8 cellular contexts compared by ENCODE assay signal in the genomic region with DNA sequence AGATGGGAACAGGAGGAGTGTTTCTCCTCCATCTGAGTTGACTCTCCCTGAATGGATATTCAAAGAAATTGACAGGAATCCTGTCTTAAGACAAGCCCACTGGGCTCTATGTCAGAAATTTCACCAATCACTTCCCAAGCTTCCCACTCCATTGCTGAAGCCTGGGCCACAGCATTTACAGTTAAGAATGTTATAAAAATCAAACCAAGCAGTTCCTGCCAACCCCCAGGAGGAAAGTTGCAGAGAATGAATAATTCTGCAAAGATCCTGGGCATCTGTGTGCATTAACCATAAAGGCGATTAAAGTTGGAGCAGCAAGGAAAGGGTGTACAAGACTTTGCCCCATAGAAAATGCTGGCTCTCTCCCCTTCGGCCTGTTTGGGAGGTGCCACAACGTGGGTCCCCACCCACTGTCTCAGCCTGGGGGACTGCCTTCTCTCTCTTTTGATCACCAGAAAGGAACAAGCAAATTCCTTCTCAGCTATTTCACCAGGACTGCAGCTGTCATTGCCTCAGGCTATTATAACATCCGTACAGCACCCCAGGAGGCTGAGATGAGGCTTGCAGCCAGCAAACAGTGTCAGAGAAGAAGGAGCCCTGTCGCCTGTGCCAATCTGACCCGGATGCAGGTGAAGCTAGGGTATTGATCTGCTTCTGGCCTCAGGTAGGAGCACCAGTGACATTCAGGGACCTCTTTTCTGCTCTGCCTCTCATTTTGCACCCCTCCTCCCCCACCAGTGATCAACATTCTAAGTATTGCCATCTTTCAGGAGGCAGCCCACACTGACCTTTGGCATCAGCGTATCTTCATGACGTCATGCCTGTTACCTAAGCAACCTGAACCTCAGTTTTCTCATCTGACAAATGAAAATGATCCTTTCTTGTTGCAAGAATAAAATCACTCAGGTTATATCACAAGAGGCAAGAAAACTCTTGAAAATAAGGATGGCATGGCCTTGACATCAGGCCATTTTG.
A peak's percentile ranks its signal among the peaks of the same experiment; 100 is the strongest.
DNase-seq lines count a peak whose midpoint lies in the region; ATAC-seq, FAIRE-seq and TF ChIP-seq lines count a peak whose summit lies in the region.

No MANE protein-coding gene starts in this region.

- H3K27ac ChIP-seq in right cardiac atrium (ENCODE audit: low read length) (no peak overlapping the region), uterus (no peak overlapping the region)

- in situ Hi-C loops in ACHN (cut with HindIII; ENCODE audit: low pct_ligation_motif_present, low pct_unique_long_range_greater_than_20kb, low sequenced_read_pairs) (no loop called here), SK-MEL-5 (cut with HindIII; ENCODE audit: low pct_unique_long_range_greater_than_20kb, low sequenced_read_pairs) (no loop called here)

- ATAC-seq in right cardiac atrium (peak; percentile 36 to 55), T-helper 17 cell (no peak), GM19455 (IDR thresholded peaks at IDR 0.05; ENCODE audit: unreplicated experiment) (no peak)

- intact Hi-C loops in right cardiac atrium (cut with DNase I): no loop called here
- intact Hi-C loops in uterus (cut with DNase I; ENCODE audit: low total_unique reads): no loop called here

- no peak overlapping the region for H3K4me3 Mint-ChIP-seq in T-helper 17 cell

- H3K4me3 ChIP-seq in right cardiac atrium (ENCODE audit: low read length) (no peak overlapping the region), uterus (no peak overlapping the region)

- TF ChIP-seq CTCF in uterus (IDR thresholded peaks at IDR 0.05): no peak

- H3K4me1 ChIP-seq in right cardiac atrium (ENCODE audit: control insufficient read depth, insufficient read depth, low read length) (peaks cover 2% of the 10 kb centered on the region), uterus (no peaks in the 10 kb centered on the region)

- no peak overlapping the region for H3K27ac Mint-ChIP-seq in T-helper 17 cell

- H3K9me3 ChIP-seq in right cardiac atrium (ENCODE audit: control insufficient read depth, low read length) (no peaks in the 10 kb centered on the region), uterus (no peaks in the 10 kb centered on the region), T-helper 17 cell (ENCODE audit: control insufficient read depth, low read length, poor library complexity, severe bottlenecking) (no peaks in the 10 kb centered on the region)

- 35% methylated on average over 8 of the region's 8 CpGs for WGBS in right cardiac atrium

- no peaks in the 10 kb centered on the region for H3K36me3 ChIP-seq in uterus

- no peak for TF ChIP-seq POLR2A in uterus (IDR thresholded peaks at IDR 0.05)

- H3K4me1 Mint-ChIP-seq in T-helper 17 cell: no peaks in the 10 kb centered on the region

- H3K36me3 Mint-ChIP-seq in T-helper 17 cell (ENCODE audit: low read depth): peaks cover 4% of the 10 kb centered on the region

- H3K27me3 Mint-ChIP-seq in T-helper 17 cell: peaks cover 38% of the 10 kb centered on the region

- DNase-seq in ACHN (peak; percentile 80), HTR-8/SVneo (ENCODE audit: insufficient read length, low spot score) (peak; percentile 90), SK-MEL-5 (ENCODE audit: low read depth, low spot score) (peak; percentile 78), right cardiac atrium (peak in 1 of 3 donors; percentile 49), uterus (no peak), T-helper 17 cell (no peak), frontal cortex (ENCODE audit: low spot score in 2 of 2) (no peak)

- no peaks in the 10 kb centered on the region for H3K27me3 ChIP-seq in right cardiac atrium (ENCODE audit: control insufficient read depth, insufficient read depth)
- H3K27me3 ChIP-seq in uterus: no peaks in the 10 kb centered on the region

- FAIRE-seq in HTR-8/SVneo (lab: Jason Lieb, UNC) (peak; percentile 80), frontal cortex (lab: Jason Lieb, UNC) (no peak)

Comparison
In these comparisons a context has a peak if more than half of its experiments do, and no peak if none do; other contexts are left out.
1. DNase-seq: peak in ACHN (single experiment), HTR-8/SVneo (single experiment) and SK-MEL-5 (single experiment); none in uterus (0 of 2), T-helper 17 cell (0 of 3) and frontal cortex (0 of 2).
2. ATAC-seq: peak in right cardiac atrium (2 of 2); none in T-helper 17 cell (single experiment) and GM19455 (single experiment).